Comparison of ENCODE assay signal across 26 cellular contexts in genomic region chr19:41320185-41320518, GRCh38. TPM values are rescaled to one million over a fixed set of nuclear protein-coding genes. Genes with fewer than 3 reads are reported as not detected.
DNase-seq lines count a peak whose midpoint lies in the region; ATAC-seq and TF ChIP-seq lines count a peak whose summit lies in the region.
"Had no signal": no experiment of that assay in that cellular context is flagged by ENCODE, and none has a peak within 500 bp of the region (broad histone marks: within the 10 kb centered on the region; RNA-seq: fewer than 3 reads in every experiment).

No MANE protein-coding gene starts in this region.

- H3K36me3 ChIP-seq in trophoblast cell (ENCODE audit: control insufficient read depth in 1 of 2, insufficient read depth in 2 of 2, low read length in 2 of 2): peaks cover 48 to 57% of the 10 kb centered on the region in 2 experiments
- H3K36me3 ChIP-seq: ovary had no signal

- peak overlapping the region; percentile 38 for H3K27ac ChIP-seq in trophoblast cell (ENCODE audit: low read depth, low read length)
- H3K27ac ChIP-seq: A549, BLaER1, ovary, SJSA1, testis had no signal

- no peak for ATAC-seq in activated naive CD4-positive, alpha-beta T cell treated with anti-CD3 and anti-CD28 coated beads, Interleukin-2, amount 50 U/mL, for 72 hours
- ATAC-seq: A549 had no signal

- no peak overlapping the region for H2BK120ac ChIP-seq in trophoblast cell (ENCODE audit: insufficient read depth, low read length, poor library complexity)

- no peak overlapping the region for H3K4me3 ChIP-seq in trophoblast cell (ENCODE audit: low read depth, low read length)
- H3K4me3 ChIP-seq: A549, BLaER1, cardiac muscle cell, ovary, SJSA1, spleen, testis, vagina had no signal

- peak overlapping the region; percentile 29 for H2BK12ac ChIP-seq in trophoblast cell (ENCODE audit: low read length)

- peaks cover 44% of the 10 kb centered on the region for H3K79me1 ChIP-seq in trophoblast cell (ENCODE audit: low read length)

- no peak overlapping the region for H3K4me3 Mint-ChIP-seq in activated naive CD4-positive, alpha-beta T cell treated with anti-CD3 and anti-CD28 coated beads, Interleukin-2, amount 10 ng/mL, durations not matched to agents 7 days and 5 days
- no peak overlapping the region for H3K4me3 Mint-ChIP-seq in chondrocyte (ENCODE audit: unreplicated experiment)
- H3K4me3 Mint-ChIP-seq: H9, natural killer cell had no signal

- no peak overlapping the region for H4K12ac ChIP-seq in trophoblast cell (ENCODE audit: low read depth, low read length)

- no peak for TF ChIP-seq CTCF in chondrocyte (IDR thresholded peaks at IDR 0.05)

- H3K36me3 Mint-ChIP-seq in activated naive CD4-positive, alpha-beta T cell treated with anti-CD3 and anti-CD28 coated beads, Interleukin-2, amount 10 ng/mL, durations not matched to agents 7 days and 5 days: peaks cover 65% of the 10 kb centered on the region
- H3K36me3 Mint-ChIP-seq in activated naive CD4-positive, alpha-beta T cell treated with anti-CD3 and anti-CD28 coated beads, Interleukin-2, amount 50 U/mL, for 72 hours: peaks cover 13 to 15% of the 10 kb centered on the region in 2 donors
- peaks cover 26% of the 10 kb centered on the region for H3K36me3 Mint-ChIP-seq in chondrocyte (ENCODE audit: low read depth)
- H3K36me3 Mint-ChIP-seq: natural killer cell had no signal

- peak overlapping the region; percentile 14 for H3K18ac ChIP-seq in trophoblast cell (ENCODE audit: low read length)

- H3K4ac ChIP-seq in trophoblast cell (ENCODE audit: low read depth, low read length): no peak overlapping the region

- H3K4me2 ChIP-seq in trophoblast cell (ENCODE audit: low read length): no peak overlapping the region
- H3K4me2 ChIP-seq: A549, BLaER1 had no signal

- WGBS in trophoblast cell (ENCODE audit: extremely low coverage, insufficient coverage, insufficient read length): no CpG with 5 or more reads among the region's 11 CpGs

- no peak overlapping the region for H4K8ac ChIP-seq in trophoblast cell (ENCODE audit: low read depth, low read length)

- peak overlapping the region; percentile 21 for H2AK5ac ChIP-seq in trophoblast cell (ENCODE audit: low read length)

- CTCF ChIA-PET in activated naive CD4-positive, alpha-beta T cell treated with anti-CD3 and anti-CD28 coated beads, Interleukin-2, amount 10 ng/mL, durations not matched to agents 7 days and 5 days (lab: Charles Lee): interaction anchor here (1.2 to 2.8 kb wide), 2 partner anchors 12 to 31 kb away, joined by 3 to 10 read pairs; no protein-coding TSS in a partner anchor

- peaks cover 12% of the 10 kb centered on the region for H3K79me2 ChIP-seq in trophoblast cell (ENCODE audit: control insufficient read depth, insufficient read depth, low read length, poor library complexity)

- H2BK5ac ChIP-seq in trophoblast cell (ENCODE audit: low read depth, low read length, poor library complexity): peak overlapping the region; percentile 27

- H3K23ac ChIP-seq in trophoblast cell (ENCODE audit: low read length): no peak overlapping the region

- H3K9me3 Mint-ChIP-seq in activated naive CD4-positive, alpha-beta T cell treated with anti-CD3 and anti-CD28 coated beads, Interleukin-2, amount 10 ng/mL, durations not matched to agents 7 days and 5 days: no peaks in the 10 kb centered on the region
- H3K9me3 Mint-ChIP-seq in activated naive CD4-positive, alpha-beta T cell treated with anti-CD3 and anti-CD28 coated beads, Interleukin-2, amount 50 U/mL, for 72 hours: no peaks in the 10 kb centered on the region
- H3K9me3 Mint-ChIP-seq in chondrocyte (ENCODE audit: low read depth): no peaks in the 10 kb centered on the region
- H3K9me3 Mint-ChIP-seq: H9, natural killer cell had no signal

- no peak for DNase-seq in activated naive CD4-positive, alpha-beta T cell treated with anti-CD3 and anti-CD28 coated beads, Interleukin-2, amount 10 ng/mL, durations not matched to agents 7 days and 5 days
- DNase-seq in activated naive CD4-positive, alpha-beta T cell treated with anti-CD3 and anti-CD28 coated beads, Interleukin-2, amount 50 U/mL, for 72 hours (ENCODE audit: low spot score in 2 of 2): no peak
- DNase-seq in chondrocyte (ENCODE audit: low spot score) (no peak), trophoblast cell (no peak), NCI-H748 (lab: John Stamatoyannopoulos, UW; ENCODE audit: unreplicated experiment) (no peak), MV-4-11 (lab: John Stamatoyannopoulos, UW) (no peak)
- DNase-seq: activated CD4-positive, alpha-beta T cell treated with anti-CD3 and anti-CD28 coated beads for 1 hour; activated naive CD4-positive, alpha-beta T cell treated with anti-CD3 and anti-CD28 coated beads, Interleukin-2, amount 50 U/mL, for 16 hours; activated T-cell treated with anti-CD3 and anti-CD28 coated beads, Interleukin-2, amount 50 U/mL, for 48 hours; aorta; DMS79 treated with DMSO at 0.1 percent for 48 hours; H9; hypothalamus; natural killer cell; NCI-H1694; NCI-H524 treated with DMSO at 0.1 percent for 48 hours; ovary; spleen; stimulated activated CD4-positive, alpha-beta T cell treated with anti-CD3 and anti-CD28 coated beads, Interleukin-4, amount 100 ng/mL, for 1 hour; stimulated activated naive CD4-positive, alpha-beta T cell treated with Interleukin-2 at 50 U/mL for 16 hours; testis had no signal

- peaks cover 48 to 57% of the 10 kb centered on the region in 2 experiments for H3K4me1 ChIP-seq in trophoblast cell (ENCODE audit: control insufficient read depth in 1 of 2, insufficient read depth in 2 of 2, low read length in 2 of 2)

- no peaks in the 10 kb centered on the region for H3K9me3 ChIP-seq in trophoblast cell (ENCODE audit: insufficient read depth, low read depth, low read length)
- H3K9me3 ChIP-seq: A549, BLaER1, ovary, SJSA1, spleen, testis, vagina had no signal

- peaks cover 31% of the 10 kb centered on the region for H3K4me1 Mint-ChIP-seq in activated naive CD4-positive, alpha-beta T cell treated with anti-CD3 and anti-CD28 coated beads, Interleukin-2, amount 10 ng/mL, durations not matched to agents 7 days and 5 days
- peaks cover 61% of the 10 kb centered on the region for H3K4me1 Mint-ChIP-seq in chondrocyte (ENCODE audit: low read depth)

- H3K27ac Mint-ChIP-seq in activated naive CD4-positive, alpha-beta T cell treated with anti-CD3 and anti-CD28 coated beads, Interleukin-2, amount 10 ng/mL, durations not matched to agents 7 days and 5 days: peak overlapping the region; percentile 14
- no peak overlapping the region for H3K27ac Mint-ChIP-seq in activated naive CD4-positive, alpha-beta T cell treated with anti-CD3 and anti-CD28 coated beads, Interleukin-2, amount 50 U/mL, for 72 hours
- H3K27ac Mint-ChIP-seq in chondrocyte (ENCODE audit: unreplicated experiment): peak overlapping the region; percentile 27

- peak overlapping the region; percentile 99 for H4K91ac ChIP-seq in trophoblast cell (ENCODE audit: low read depth, low read length)

- H3K27me3 ChIP-seq in trophoblast cell (ENCODE audit: insufficient read depth, low read length): no peaks in the 10 kb centered on the region
- H3K27me3 ChIP-seq: BLaER1, cardiac muscle cell, ovary, SJSA1, spleen, testis, vagina had no signal

- H2AFZ ChIP-seq in trophoblast cell (ENCODE audit: insufficient read depth, low read length, poor library complexity): no peak overlapping the region

- no peaks in the 10 kb centered on the region for H3K27me3 Mint-ChIP-seq in activated naive CD4-positive, alpha-beta T cell treated with anti-CD3 and anti-CD28 coated beads, Interleukin-2, amount 10 ng/mL, durations not matched to agents 7 days and 5 days
- H3K27me3 Mint-ChIP-seq in chondrocyte (ENCODE audit: low read depth): no peaks in the 10 kb centered on the region

- no peak overlapping the region for H3K9ac ChIP-seq in trophoblast cell (ENCODE audit: low read length)
- H3K9ac ChIP-seq: BLaER1 had no signal

- peak overlapping the region; percentile 40 for H3K14ac ChIP-seq in trophoblast cell (ENCODE audit: low read length)

RNA-seq across cellular contexts. Expression of gene CCDC97, which starts 10.2 kb away (rescaled TPM):
- 10 to 100 TPM; 24.7 to 43.1 TPM for total RNA-seq in activated naive CD4-positive, alpha-beta T cell treated with anti-CD3 and anti-CD28 coated beads, Interleukin-2, amount 50 U/mL, for 72 hours
- total RNA-seq in chondrocyte: 21.8 to 33.2 TPM (median 25.5 TPM) in 3 replicates
- 24.7 and 26.3 TPM in 2 replicates for polyA plus RNA-seq in trophoblast cell (2013)

RNA-seq across cellular contexts. Expression of gene TGFB1, which starts 33.6 kb away (rescaled TPM):
- total RNA-seq in activated naive CD4-positive, alpha-beta T cell treated with anti-CD3 and anti-CD28 coated beads, Interleukin-2, amount 50 U/mL, for 72 hours: 100 to 1,000 TPM in 1 of 2 donors, 10 to 100 TPM in 1; 73.4 to 126 TPM
- total RNA-seq in chondrocyte: 188 to 197 TPM (median 195 TPM) in 3 replicates
- polyA plus RNA-seq in trophoblast cell (2013): 140 and 142 TPM in 2 replicates

RNA-seq across cellular contexts. Expression of gene B9D2, which starts 43.8 kb away (rescaled TPM):
- 1 to 10 TPM; 4.7 to 7.8 TPM for total RNA-seq in activated naive CD4-positive, alpha-beta T cell treated with anti-CD3 and anti-CD28 coated beads, Interleukin-2, amount 50 U/mL, for 72 hours
- 2.0 to 3.0 TPM (median 2.6 TPM) in 3 replicates for total RNA-seq in chondrocyte
- 3.2 TPM in 2 replicates for polyA plus RNA-seq in trophoblast cell (2013)
- total RNA-seq: vagina had no signal

RNA-seq across cellular contexts. Expression of gene HNRNPUL1, which starts 56.0 kb away (rescaled TPM):
- total RNA-seq in activated naive CD4-positive, alpha-beta T cell treated with anti-CD3 and anti-CD28 coated beads, Interleukin-2, amount 50 U/mL, for 72 hours: 100 to 1,000 TPM; 286 to 496 TPM
- total RNA-seq in chondrocyte: 158 to 195 TPM (median 161 TPM) in 3 replicates
- polyA plus RNA-seq in trophoblast cell (2013): 233 and 238 TPM in 2 replicates

RNA-seq across cellular contexts. Expression of gene TMEM91, which starts 56.2 kb away (rescaled TPM):
- total RNA-seq in activated naive CD4-positive, alpha-beta T cell treated with anti-CD3 and anti-CD28 coated beads, Interleukin-2, amount 50 U/mL, for 72 hours: 10 to 100 TPM in 1 of 2 donors, 1 to 10 TPM in 1; 8.2 to 11.0 TPM
- total RNA-seq in chondrocyte: 4.8 to 6.8 TPM (median 5.4 TPM) in 3 replicates
- 2.8 and 3.3 TPM in 2 replicates for polyA plus RNA-seq in trophoblast cell (2013)

Comparison
In these comparisons a context has a peak if more than half of its experiments do, and no peak if none do; other contexts are left out.
1. H3K27ac Mint-ChIP-seq: peak in activated naive CD4-positive, alpha-beta T cell treated with anti-CD3 and anti-CD28 coated beads, Interleukin-2, amount 10 ng/mL, durations not matched to agents 7 days and 5 days (single experiment) and chondrocyte (single experiment); none in activated naive CD4-positive, alpha-beta T cell treated with anti-CD3 and anti-CD28 coated beads, Interleukin-2, amount 50 U/mL, for 72 hours (0 of 2).